In genomic region chr12:8914716-8915526, GRCh38 we compare ENCODE assay signal across 8 cellular contexts. TPM values are rescaled to one million over a fixed set of nuclear protein-coding genes. Genes with fewer than 3 reads are reported as not detected.
A peak's percentile ranks its signal among the peaks of the same experiment; 100 is the strongest.
DNase-seq lines count a peak whose midpoint lies in the region; ATAC-seq, FAIRE-seq and TF ChIP-seq lines count a peak whose summit lies in the region.

No MANE protein-coding gene starts in this region.

- H4K20me1 ChIP-seq in BLaER1 treated with 17β-estradiol and CSF1 and Interleukin-3, amounts not matched to agents 10 nM and 100 nM, result peaks cover 0 to 4% (median 0%) of the 10 kb centered on the region in 11 experiments; a peak in 3 of 22 replicates
- H4K20me1 ChIP-seq in osteoblast (ENCODE audit: insufficient read depth, low read length), result no peaks in the 10 kb centered on the region

- DNase-seq in RCC 7860 (ENCODE audit: low spot score) (peak; percentile 48), activated gamma-delta T cell (lab: John Stamatoyannopoulos, UW) (peak; percentile 29), osteoblast (ENCODE audit: insufficient read length, low spot score, missing footprints) (peak; percentile 89), testis (peak; percentile 58)

- H3K4me2 ChIP-seq in BLaER1 treated with 17β-estradiol and CSF1 and Interleukin-3, amounts not matched to agents 10 nM and 100 nM, result peak overlapping the region; percentile 85 to 98 (median 93)
- peak overlapping the region; percentile 99 for H3K4me2 ChIP-seq in osteoblast (ENCODE audit: insufficient read depth, low read length)

- TF ChIP-seq EP300 in gastroesophageal sphincter (IDR thresholded peaks at IDR 0.05), result no peak

- intact Hi-C loops in testis (cut with DNase I; ENCODE audit: low total_unique reads), result no loop called here

- peaks cover 17 to 29% (median 20%) of the 10 kb centered on the region in 11 experiments for H3K36me3 ChIP-seq in BLaER1 treated with 17β-estradiol and CSF1 and Interleukin-3, amounts not matched to agents 10 nM and 100 nM
- peaks cover 0 to 18% of the 10 kb centered on the region in 2 donors for H3K36me3 ChIP-seq in gastroesophageal sphincter
- H3K36me3 ChIP-seq in osteoblast (ENCODE audit: insufficient read depth, low read length), result peaks cover 4% of the 10 kb centered on the region
- no peaks in the 10 kb centered on the region for H3K36me3 ChIP-seq in testis (ENCODE audit: low read depth, missing control alignments)

- no peaks in the 10 kb centered on the region for H3K9me3 ChIP-seq in BLaER1 treated with 17β-estradiol and CSF1 and Interleukin-3, amounts not matched to agents 10 nM and 100 nM (replicated peaks in 1 of 11)
- H3K9me3 ChIP-seq in gastroesophageal sphincter (no peaks in the 10 kb centered on the region), osteoblast (ENCODE audit: low read depth, low read length) (no peaks in the 10 kb centered on the region), testis (no peaks in the 10 kb centered on the region)

- H3K4me1 ChIP-seq in BLaER1 treated with 17β-estradiol and CSF1 and Interleukin-3, amounts not matched to agents 10 nM and 100 nM, result peaks cover 28 to 59% (median 33%) of the 10 kb centered on the region in 10 experiments
- H3K4me1 ChIP-seq in gastroesophageal sphincter (peaks cover 8 to 41% (median 9%) of the 10 kb centered on the region in 3 donors), osteoblast (ENCODE audit: insufficient read depth, low read length) (peaks cover 20% of the 10 kb centered on the region), testis (peaks cover 12% of the 10 kb centered on the region)

- H3K79me2 ChIP-seq in osteoblast (ENCODE audit: insufficient read depth, low read length), result peaks cover 11% of the 10 kb centered on the region

- peak; percentile 75 for ATAC-seq in GM19372 (IDR thresholded peaks at IDR 0.05; ENCODE audit: low read depth, unreplicated experiment)
- ATAC-seq in HG03521 (IDR thresholded peaks at IDR 0.05; ENCODE audit: unreplicated experiment), result peak; percentile 50
- ATAC-seq in gastroesophageal sphincter, result peak; percentile 62

- no peaks in the 10 kb centered on the region for H3K27me3 ChIP-seq in BLaER1 treated with 17β-estradiol and CSF1 and Interleukin-3, amounts not matched to agents 10 nM and 100 nM
- no peaks in the 10 kb centered on the region for H3K27me3 ChIP-seq in gastroesophageal sphincter
- H3K27me3 ChIP-seq in osteoblast (ENCODE audit: insufficient read depth, low read length), result no peaks in the 10 kb centered on the region
- H3K27me3 ChIP-seq in testis, result no peaks in the 10 kb centered on the region

- H2AFZ ChIP-seq in osteoblast (ENCODE audit: low read length), result peak overlapping the region; percentile 99

- peak overlapping the region; percentile 66 to 84 (median 80) for H3K9ac ChIP-seq in BLaER1 treated with 17β-estradiol and CSF1 and Interleukin-3, amounts not matched to agents 10 nM and 100 nM

- 1 to 8% methylated on average over 6 to 15 of the region's 35 CpGs for WGBS in gastroesophageal sphincter (ENCODE audit: low coverage in 1 of 2), 2 donors
- WGBS in testis, 2 donors, result 1% methylated on average over 19 to 26 of the region's 35 CpGs

- TF ChIP-seq CTCF in gastroesophageal sphincter (IDR thresholded peaks at IDR 0.05), result no peak
- TF ChIP-seq CTCF in osteoblast (IDR thresholded peaks at IDR 0.05; ENCODE audit: extremely low read depth, low read depth, low read length), result no peak
- no peak for TF ChIP-seq CTCF in testis (IDR thresholded peaks at IDR 0.05)

- H3K27ac ChIP-seq in BLaER1 treated with 17β-estradiol and CSF1 and Interleukin-3, amounts not matched to agents 10 nM and 100 nM, result peak overlapping the region; percentile 40 to 76 (median 67); a peak in 21 of 22 replicates
- H3K27ac ChIP-seq in gastroesophageal sphincter (peak overlapping the region; percentile 21 to 94 (median 92)), osteoblast (ENCODE audit: low read depth, low read length) (peak overlapping the region; percentile 16), testis (peak overlapping the region in 1 of 2 donors; percentile 86)

- FAIRE-seq in RCC 7860 (lab: Jason Lieb, UNC), result no peak

- TF ChIP-seq POLR2A in gastroesophageal sphincter (IDR thresholded peaks at IDR 0.05) (no peak), testis (IDR thresholded peaks at IDR 0.05) (no peak)

- peak overlapping the region; percentile 68 to 85 (median 78) for H3K4me3 ChIP-seq in BLaER1 treated with 17β-estradiol and CSF1 and Interleukin-3, amounts not matched to agents 10 nM and 100 nM
- H3K4me3 ChIP-seq in gastroesophageal sphincter (peak overlapping the region; percentile 77 to 90), osteoblast (ENCODE audit: insufficient read depth, low read length) (peak overlapping the region; percentile 91), testis (peak overlapping the region; percentile 73 to 80)

RNA-seq across cellular contexts. Expression of gene PHC1, which starts 0.6 kb away (rescaled TPM):
- total RNA-seq in gastroesophageal sphincter (10 to 100 TPM; 22.7 to 52.0 (median 42.1) TPM), osteoblast (22.4 and 27.1 TPM in 2 replicates), testis (100 to 1,000 TPM; 134 to 154 TPM)
- 112 TPM for polyA plus RNA-seq in testis (ENCODE audit: insufficient read depth, low read depth, low replicate concordance)

RNA-seq across cellular contexts. Expression of gene M6PR, which starts 34.5 kb away (rescaled TPM):
- total RNA-seq in gastroesophageal sphincter (100 to 1,000 TPM in 1 of 4 donors, 10 to 100 TPM in 3; 79.5 to 105 (median 90.2) TPM), osteoblast (143 and 162 TPM in 2 replicates), testis (100 to 1,000 TPM; 166 to 172 TPM)
- polyA plus RNA-seq in testis (ENCODE audit: insufficient read depth, low read depth, low replicate concordance), result 127 TPM

Comparison
In these comparisons a context has a peak if more than half of its experiments do, and no peak if none do; other contexts are left out.
1. DNase-seq: peak in every context shown above with its lines; median percentile 89 in osteoblast; 58 in testis; 48 in RCC 7860; 29 in activated gamma-delta T cell.